ENCODE assay signal across 15 cellular contexts in the genomic region with DNA sequence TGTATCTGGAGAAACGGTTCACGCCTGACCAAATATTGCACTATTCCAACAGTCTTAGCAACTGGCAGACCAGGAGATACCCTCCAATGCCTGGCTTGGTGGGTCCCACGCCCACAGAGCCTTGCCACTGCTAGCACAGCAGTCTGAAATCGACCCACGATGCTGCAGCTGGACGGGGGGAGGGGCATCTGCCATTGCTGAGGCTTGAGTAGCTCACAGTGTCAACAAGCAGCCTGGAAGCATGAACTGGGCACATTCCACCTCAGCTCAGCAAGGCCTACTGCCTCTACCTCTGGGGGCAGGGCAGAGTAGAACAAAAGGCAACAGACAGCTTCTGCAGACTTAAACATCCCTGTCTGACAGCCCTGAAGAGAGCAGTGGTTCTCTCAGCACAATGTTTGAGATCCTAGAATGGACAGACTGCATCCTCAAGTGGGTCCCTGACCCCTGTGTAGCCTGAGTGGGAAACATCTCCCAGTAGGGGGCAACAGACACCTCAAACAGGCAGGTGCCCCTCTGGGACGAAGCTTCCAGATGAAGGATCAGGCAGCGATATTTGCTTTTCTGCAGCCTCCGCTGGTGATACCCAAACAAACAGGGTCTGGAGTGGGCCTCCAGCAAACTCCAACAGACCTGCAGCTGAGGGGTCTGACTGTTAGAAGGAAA.
DNase-seq lines count a peak whose midpoint lies in the region; ATAC-seq, FAIRE-seq and TF ChIP-seq lines count a peak whose summit lies in the region.
"Had no signal": no experiment of that assay in that cellular context is flagged by ENCODE, and none has a peak within 500 bp of the region (broad histone marks: within the 10 kb centered on the region; RNA-seq: fewer than 3 reads in every experiment).

No MANE protein-coding gene starts in this region.

- H3K4me3 Mint-ChIP-seq in neural progenitor cell, result no peak overlapping the region
- H3K4me3 Mint-ChIP-seq: activated B cell treated with CpG ODN at 0.5 μM for 24 hours; CD8-positive, alpha-beta memory T cell; natural killer cell; stimulated activated naive CD8-positive, alpha-beta T cell treated with anti-CD3 and anti-CD28 coated beads, Interleukin-15, amount 100 ng/mL, for 72 hours had no signal

- H2AFZ ChIP-seq in neural progenitor cell (replicated peaks), result peak overlapping the region; percentile 72

- peaks cover 2% of the 10 kb centered on the region for H3K36me3 Mint-ChIP-seq in neural progenitor cell
- H3K36me3 Mint-ChIP-seq: natural killer cell had no signal

- H3K4me2 ChIP-seq in neural progenitor cell, result no peak overlapping the region

- DNase-seq in Daoy (ENCODE audit: low read depth) (peak; percentile 11), KBM-7 (peak; percentile 6), brain microvascular endothelial cell (no peak), neural progenitor cell (ENCODE audit: low spot score) (peak; percentile 50), kidney (no peak), breast epithelium (ENCODE audit: low spot score in 2 of 2) (no peak), MV-4-11 (lab: John Stamatoyannopoulos, UW) (no peak), sciatic nerve (ENCODE audit: low spot score) (no peak)
- DNase-seq: activated B cell treated with CpG ODN at 0.5 μM for 24 hours; CD8-positive, alpha-beta memory T cell; natural killer cell; NCI-H2081 treated with DMSO at 0.1 percent for 48 hours; stimulated activated naive CD8-positive, alpha-beta T cell treated with anti-CD3 and anti-CD28 coated beads, Interleukin-15, amount 100 ng/mL, for 72 hours had no signal

- H3K27me3 Mint-ChIP-seq in neural progenitor cell (ENCODE audit: insufficient read depth, low read depth), result no peaks in the 10 kb centered on the region

- H4K20me1 ChIP-seq in neural progenitor cell (ENCODE audit: low read depth), result no peaks in the 10 kb centered on the region

- H3K9me3 ChIP-seq in neural progenitor cell (ENCODE audit: low read depth) (no peaks in the 10 kb centered on the region), kidney (ENCODE audit: control insufficient read depth in 1 of 2, low read length in 2 of 2) (no peaks in the 10 kb centered on the region), breast epithelium (no peaks in the 10 kb centered on the region)
- H3K9me3 ChIP-seq: HAP-1 had no signal

- FAIRE-seq in kidney (lab: Jason Lieb, UNC), result no peak
- FAIRE-seq: endothelial cell of umbilical vein had no signal

- no peak for TF ChIP-seq POLR2A in breast epithelium (IDR thresholded peaks at IDR 0.05)

- H3K27ac ChIP-seq in brain microvascular endothelial cell, result no peak overlapping the region
- no peak overlapping the region for H3K27ac ChIP-seq in neural progenitor cell
- no peak overlapping the region for H3K27ac ChIP-seq in kidney (ENCODE audit: low read depth in 2 of 2, low read length in 2 of 2)
- no peak overlapping the region for H3K27ac ChIP-seq in breast epithelium

- in situ Hi-C loops in KBM-7 (cut with MboI; ENCODE audit: low pct_unique_long_range_greater_than_20kb, low sequenced_read_pairs), result no loop called here
- in situ Hi-C loops in brain microvascular endothelial cell (cut with HindIII; ENCODE audit: low pct_ligation_motif_present, low sequenced_read_pairs), result no loop called here

- H3K36me3 ChIP-seq in brain microvascular endothelial cell (replicated peaks) (no peaks in the 10 kb centered on the region), neural progenitor cell (no peaks in the 10 kb centered on the region), kidney (ENCODE audit: control insufficient read depth in 1 of 2, insufficient read depth in 2 of 2, low read length in 2 of 2) (no peaks in the 10 kb centered on the region), breast epithelium (no peaks in the 10 kb centered on the region)
- H3K36me3 ChIP-seq: HAP-1 had no signal

- peaks cover 12% of the 10 kb centered on the region for H3K9me3 Mint-ChIP-seq in neural progenitor cell
- H3K9me3 Mint-ChIP-seq: natural killer cell had no signal

- no peaks in the 10 kb centered on the region for H3F3A ChIP-seq in neural progenitor cell (ENCODE audit: low read depth)

- intact Hi-C loops in kidney (cut with DNase I) (no loop called here), breast epithelium (cut with DNase I; ENCODE audit: low total_unique reads) (no loop called here), sciatic nerve (cut with DNase I) (no loop called here)

- ATAC-seq in sciatic nerve, result no peak
- ATAC-seq: natural killer cell; stimulated activated naive CD8-positive, alpha-beta T cell treated with anti-CD3 and anti-CD28 coated beads, Interleukin-15, amount 100 ng/mL, for 72 hours had no signal

- H3K9ac ChIP-seq in neural progenitor cell (no peak overlapping the region), kidney (ENCODE audit: low read length in 2 of 2) (no peak overlapping the region)

- peaks cover 10% of the 10 kb centered on the region for H3K4me1 Mint-ChIP-seq in neural progenitor cell
- H3K4me1 Mint-ChIP-seq: CD8-positive, alpha-beta memory T cell; natural killer cell; stimulated activated naive CD8-positive, alpha-beta T cell treated with anti-CD3 and anti-CD28 coated beads, Interleukin-15, amount 100 ng/mL, for 72 hours had no signal

- no peaks in the 10 kb centered on the region for H3K79me2 ChIP-seq in neural progenitor cell (ENCODE audit: low read depth)

- TF ChIP-seq CTCF in brain microvascular endothelial cell (IDR thresholded peaks at IDR 0.05; ENCODE audit: low read depth, low read length, missing control alignments) (peak; percentile 26), neural progenitor cell (IDR thresholded peaks at IDR 0.05) (peak; percentile 28), kidney (IDR thresholded peaks at IDR 0.05; ENCODE audit: borderline replicate concordance, extremely low read depth, insufficient read depth) (no peak), breast epithelium (IDR thresholded peaks at IDR 0.05) (no peak)

- no peak overlapping the region for H3K27ac Mint-ChIP-seq in neural progenitor cell
- H3K27ac Mint-ChIP-seq: activated B cell treated with CpG ODN at 0.5 μM for 24 hours; CD8-positive, alpha-beta memory T cell; natural killer cell; stimulated activated naive CD8-positive, alpha-beta T cell treated with anti-CD3 and anti-CD28 coated beads, Interleukin-15, amount 100 ng/mL, for 72 hours had no signal

- H3K27me3 ChIP-seq in brain microvascular endothelial cell (replicated peaks), result no peaks in the 10 kb centered on the region
- H3K27me3 ChIP-seq in neural progenitor cell, result no peaks in the 10 kb centered on the region
- no peaks in the 10 kb centered on the region for H3K27me3 ChIP-seq in breast epithelium

- H3K4me3 ChIP-seq in brain microvascular endothelial cell (ENCODE audit: low read depth, low read length), result no peak overlapping the region
- no peak overlapping the region for H3K4me3 ChIP-seq in neural progenitor cell
- H3K4me3 ChIP-seq in kidney (ENCODE audit: low read length in 2 of 2), result no peak overlapping the region
- no peak overlapping the region for H3K4me3 ChIP-seq in breast epithelium
- H3K4me3 ChIP-seq: HAP-1 had no signal

- H3K4me1 ChIP-seq in neural progenitor cell (no peaks in the 10 kb centered on the region), kidney (ENCODE audit: control insufficient read depth in 1 of 2, insufficient read depth in 1 of 2, low read depth in 1 of 2, low read length in 2 of 2) (no peaks in the 10 kb centered on the region), breast epithelium (no peaks in the 10 kb centered on the region)
- H3K4me1 ChIP-seq: HAP-1 had no signal

Comparison
In these comparisons a context has a peak if more than half of its experiments do, and no peak if none do; other contexts are left out.
1. DNase-seq: peak in Daoy (single experiment), KBM-7 (single experiment) and neural progenitor cell (single experiment); none in brain microvascular endothelial cell (single experiment), kidney (single experiment), breast epithelium (0 of 2), MV-4-11 (single experiment) and sciatic nerve (single experiment).
2. CTCF ChIP-seq: peak in brain microvascular endothelial cell (single experiment) and neural progenitor cell (single experiment); none in kidney (single experiment) and breast epithelium (0 of 3).